ENCODE assay signal across 21 cellular contexts in genomic region chr17:46180895-46181279, GRCh38. TPM values are rescaled to one million over a fixed set of nuclear protein-coding genes. Genes with fewer than 3 reads are reported as not detected.
A peak's percentile ranks its signal among the peaks of the same experiment; 100 is the strongest.
DNase-seq lines count a peak whose midpoint lies in the region; ATAC-seq and TF ChIP-seq lines count a peak whose summit lies in the region.
"Had no signal": no experiment of that assay in that cellular context is flagged by ENCODE, and none has a peak within 500 bp of the region (broad histone marks: within the 10 kb centered on the region; RNA-seq: fewer than 3 reads in every experiment).

No MANE protein-coding gene starts in this region.

- intact Hi-C loops in A673 (cut with micrococcal nuclease; ENCODE audit: unreplicated experiment), result no loop called here
- intact Hi-C loops in Calu3 (cut with micrococcal nuclease; ENCODE audit: unreplicated experiment), result no loop called here

- POLR2A ChIA-PET in A673 (lab: Charles Lee; ENCODE audit: low non-redundant PET), result no interaction called here
- POLR2A ChIA-PET in activated CD8-positive, alpha-beta T cell treated with anti-CD3 and anti-CD28 coated beads, Interleukin-2, amount 10 ng/mL, durations not matched to agents 7 days and 5 days (lab: Charles Lee), result interaction anchor here (0.6 to 1.2 kb wide), 2 partner anchors 11 to 12 kb away, joined by 3 to 4 read pairs; partner anchors contain the start of gene KANSL1

- no peak overlapping the region for H3K4me3 ChIP-seq in A673 (ENCODE audit: low read depth, low read length, poor library complexity, severe bottlenecking)
- H3K4me3 ChIP-seq: cardiac muscle cell, dorsolateral prefrontal cortex, sigmoid colon, uterus had no signal

- H3K4me1 ChIP-seq in A673 (ENCODE audit: insufficient read depth, low read length, poor library complexity, severe bottlenecking), result peaks cover 47% of the 10 kb centered on the region

- no TSS peak for BruUV-seq in A673 (replicated peaks; lab: Mats Ljungman, UMichigan)
- BruUV-seq in Calu3 (replicated peaks; lab: Mats Ljungman, UMichigan), result no TSS peak

- H3K4me3 Mint-ChIP-seq in Calu3 (ENCODE audit: low read depth, unreplicated experiment), result no peak overlapping the region
- no peak overlapping the region for H3K4me3 Mint-ChIP-seq in activated CD8-positive, alpha-beta T cell treated with anti-CD3 and anti-CD28 coated beads, Interleukin-2, amount 10 ng/mL, durations not matched to agents 7 days and 5 days
- H3K4me3 Mint-ChIP-seq in immature natural killer cell, result peak overlapping the region in 3 of 5 donors; percentile 23 to 59 (median 55)

- no peak for ATAC-seq in activated CD8-positive, alpha-beta T cell treated with anti-CD3 and anti-CD28 coated beads, Interleukin-2, amount 10 ng/mL, durations not matched to agents 7 days and 5 days
- ATAC-seq in GM21390 (IDR thresholded peaks at IDR 0.05; ENCODE audit: unreplicated experiment), result no peak
- ATAC-seq in left lobe of liver, result no peak
- ATAC-seq: HepG2 had no signal

- no peaks in the 10 kb centered on the region for H3K27me3 ChIP-seq in A673 (replicated peaks; ENCODE audit: insufficient read depth, low read depth, low read length, poor library complexity)
- H3K27me3 ChIP-seq: cardiac muscle cell, dorsolateral prefrontal cortex, sigmoid colon, uterus had no signal

- no peak for TF ChIP-seq CTCF in A673 (conservative IDR thresholded peaks at IDR 0.05; ENCODE audit: low read depth, low read length)
- no peak for TF ChIP-seq CTCF in Calu3 (IDR thresholded peaks at IDR 0.05; ENCODE audit: unreplicated experiment)

- DNase-seq in A673 (ENCODE audit: low spot score), result no peak
- DNase-seq in Calu3, result no peak
- no peak for DNase-seq in activated CD8-positive, alpha-beta T cell treated with anti-CD3 and anti-CD28 coated beads, Interleukin-2, amount 10 ng/mL, durations not matched to agents 7 days and 5 days
- no peak for DNase-seq in immature natural killer cell
- DNase-seq in NOMO-1 treated with dmso at 0.1 percent for 144 hours (lab: John Stamatoyannopoulos, UW; ENCODE audit: unreplicated experiment), result no peak
- no peak for DNase-seq in left lobe of liver (ENCODE audit: low spot score)
- DNase-seq in inferior parietal cortex (ENCODE audit: extremely low spot score), result no peak
- DNase-seq: activated CD4-positive, alpha-beta T cell treated with anti-CD3 and anti-CD28 coated beads for 4 hours; activated CD8-positive, alpha-beta memory T cell treated with anti-CD3 and anti-CD28 coated beads, Interleukin-2, amount 50 U/mL, for 4 hours; dorsolateral prefrontal cortex; erythroblast; H7; mesenchymal stem cell; naive B cell; NCI-H1417; NCI-H510A treated with DMSO at 0.1 percent for 48 hours; sigmoid colon; uterus had no signal

- H3K27ac ChIP-seq in A673 (ENCODE audit: low read depth, low read length, poor library complexity, severe bottlenecking), result peak overlapping the region; percentile 1
- H3K27ac ChIP-seq: cardiac muscle cell, dorsolateral prefrontal cortex, sigmoid colon, uterus had no signal

- H3K4me1 Mint-ChIP-seq in Calu3 (ENCODE audit: low read depth, unreplicated experiment) (peaks cover 78% of the 10 kb centered on the region), immature natural killer cell (peaks cover 93 to 94% of the 10 kb centered on the region in 2 donors)
- H3K4me1 Mint-ChIP-seq in activated CD8-positive, alpha-beta T cell treated with anti-CD3 and anti-CD28 coated beads, Interleukin-2, amount 10 ng/mL, durations not matched to agents 7 days and 5 days (ENCODE audit: low read depth), result peaks cover 75% of the 10 kb centered on the region

- H3K36me3 Mint-ChIP-seq in Calu3 (ENCODE audit: insufficient read depth, unreplicated experiment) (peaks cover 11% of the 10 kb centered on the region), immature natural killer cell (no peaks in the 10 kb centered on the region)
- H3K36me3 Mint-ChIP-seq in activated CD8-positive, alpha-beta T cell treated with anti-CD3 and anti-CD28 coated beads, Interleukin-2, amount 10 ng/mL, durations not matched to agents 7 days and 5 days (ENCODE audit: low read depth), result peaks cover 19% of the 10 kb centered on the region

- no peaks in the 10 kb centered on the region for H3K27me3 Mint-ChIP-seq in Calu3 (ENCODE audit: unreplicated experiment)
- no peaks in the 10 kb centered on the region for H3K27me3 Mint-ChIP-seq in activated CD8-positive, alpha-beta T cell treated with anti-CD3 and anti-CD28 coated beads, Interleukin-2, amount 10 ng/mL, durations not matched to agents 7 days and 5 days (ENCODE audit: low read depth)
- H3K27me3 Mint-ChIP-seq in immature natural killer cell (ENCODE audit: low read depth in 3 of 3), result peaks cover 2 to 3% (median 2%) of the 10 kb centered on the region in 3 donors
- H3K27me3 Mint-ChIP-seq: naive B cell had no signal

- H3K27ac Mint-ChIP-seq in Calu3 (ENCODE audit: unreplicated experiment) (peak overlapping the region; percentile 2), immature natural killer cell (peak overlapping the region in 5 of 6 donors; percentile 32 to 76 (median 66))
- H3K27ac Mint-ChIP-seq in activated CD8-positive, alpha-beta T cell treated with anti-CD3 and anti-CD28 coated beads, Interleukin-2, amount 10 ng/mL, durations not matched to agents 7 days and 5 days, result peak overlapping the region; percentile 20

- no peaks in the 10 kb centered on the region for H3K9me3 ChIP-seq in A673 (ENCODE audit: low read depth, low read length, poor library complexity, severe bottlenecking)
- H3K9me3 ChIP-seq: sigmoid colon, uterus had no signal

- CTCF ChIA-PET in A673 (lab: Charles Lee) (interaction anchor here (1.2 kb wide), 1 partner anchor 12 kb away, joined by 9 read pairs; the partner anchor contains the start of gene KANSL1), Calu3 (lab: Charles Lee) (interaction anchor here (0.6 to 1.5 kb wide), 5 partner anchors 12 to 409 kb away, joined by 3 to 9 read pairs (median 3); partner anchors contain the start of gene KANSL1)
- CTCF ChIA-PET in activated CD8-positive, alpha-beta T cell treated with anti-CD3 and anti-CD28 coated beads, Interleukin-2, amount 10 ng/mL, durations not matched to agents 7 days and 5 days (lab: Charles Lee), result interaction anchor here (1.0 to 2.1 kb wide), 3 partner anchors 12 to 32 kb away, joined by 5 to 6 read pairs (median 5); partner anchors contain the start of gene KANSL1

- no peaks in the 10 kb centered on the region for H3K36me3 ChIP-seq in A673 (ENCODE audit: insufficient read depth, low read length, poor library complexity, severe bottlenecking)
- H3K36me3 ChIP-seq: cardiac muscle cell, sigmoid colon, uterus had no signal

- no peaks in the 10 kb centered on the region for H3K9me3 Mint-ChIP-seq in Calu3 (ENCODE audit: low read depth, unreplicated experiment)
- no peaks in the 10 kb centered on the region for H3K9me3 Mint-ChIP-seq in activated CD8-positive, alpha-beta T cell treated with anti-CD3 and anti-CD28 coated beads, Interleukin-2, amount 10 ng/mL, durations not matched to agents 7 days and 5 days (ENCODE audit: insufficient read depth)
- H3K9me3 Mint-ChIP-seq in immature natural killer cell, result no peaks in the 10 kb centered on the region
- H3K9me3 Mint-ChIP-seq: naive B cell had no signal

RNA-seq across cellular contexts. Expression of gene KANSL1, which starts 12.3 kb away (rescaled TPM):
- total RNA-seq in A673 (2021), result 64.9 and 77.6 TPM in 2 replicates
- total RNA-seq in Calu3 (2022), result 187 and 190 TPM in 2 replicates
- total RNA-seq in activated CD8-positive, alpha-beta T cell treated with anti-CD3 and anti-CD28 coated beads, Interleukin-2, amount 10 ng/mL, durations not matched to agents 7 days and 5 days, result 10 to 100 TPM; 80.5 to 82.8 TPM
- polyA plus RNA-seq in immature natural killer cell, result 10 to 100 TPM in 1 of 3 donors, 1 to 10 TPM in 2; 3.3 to 21.9 (median 8.6) TPM
- total RNA-seq in left lobe of liver, result 23.2 TPM

Comparison
In these comparisons a context has a peak if more than half of its experiments do, and no peak if none do; other contexts are left out.
1. H3K27ac Mint-ChIP-seq: peak in every context shown above with its lines; median percentile 66 in immature natural killer cell; 20 in activated CD8-positive, alpha-beta T cell treated with anti-CD3 and anti-CD28 coated beads, Interleukin-2, amount 10 ng/mL, durations not matched to agents 7 days and 5 days; 2 in Calu3.
2. H3K4me3 Mint-ChIP-seq: peak in immature natural killer cell (3 of 5); none in Calu3 (single experiment) and activated CD8-positive, alpha-beta T cell treated with anti-CD3 and anti-CD28 coated beads, Interleukin-2, amount 10 ng/mL, durations not matched to agents 7 days and 5 days (single experiment).